Comparison of ENCODE assay signal across 3 cellular contexts in the genomic region with DNA sequence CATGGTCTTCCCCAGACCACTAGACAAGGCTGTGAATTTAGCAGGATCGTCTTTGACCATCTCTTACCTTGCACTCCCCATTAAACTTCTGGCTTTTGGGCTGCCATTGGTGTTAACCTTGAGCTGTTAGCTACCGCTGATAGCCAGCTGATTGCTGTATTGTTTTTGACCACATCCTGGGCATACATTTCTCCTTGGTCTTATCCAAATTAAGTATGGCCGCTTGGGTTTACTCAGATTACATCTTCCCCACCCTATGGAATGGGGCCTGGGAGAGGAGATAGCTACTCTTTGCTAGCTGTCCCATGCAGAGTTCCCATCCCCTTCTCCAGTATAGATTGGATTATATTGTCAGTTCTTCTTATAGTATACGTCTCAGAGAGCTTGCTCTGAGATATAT.
"Had no signal": no experiment of that assay in that cellular context is flagged by ENCODE, and none has a peak within 500 bp of the region (broad histone marks: within the 10 kb centered on the region; RNA-seq: fewer than 3 reads in every experiment).

No MANE protein-coding gene starts in this region.

- DNase-seq: GDM1, GF-D8 had no signal

- H3K4me3 ChIP-seq: GM12878 had no signal

- ATAC-seq: GM12878 had no signal
